In the genomic region with DNA sequence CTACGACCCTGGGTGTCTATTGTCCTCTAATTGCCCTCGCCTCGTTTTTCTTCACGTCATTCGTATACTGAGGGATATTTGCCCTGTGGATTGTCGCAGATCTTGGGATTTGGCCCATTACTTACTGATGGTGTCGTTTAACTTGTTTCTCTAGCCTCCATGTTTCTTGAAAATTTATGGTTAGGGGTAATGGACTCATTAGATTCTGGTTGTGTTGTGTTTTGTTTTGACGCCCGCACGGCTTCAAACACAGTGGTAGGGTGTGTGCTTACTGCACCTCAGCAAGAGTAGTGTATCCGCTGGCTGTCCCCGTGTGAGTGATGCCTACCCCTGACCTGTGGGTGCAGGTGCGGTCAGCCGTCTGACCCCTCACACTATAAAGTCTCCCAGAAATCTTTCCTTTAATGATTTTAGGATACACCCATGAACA, we compare ENCODE assay signal across 8 cellular contexts. TPM values are rescaled to one million over a fixed set of nuclear protein-coding genes. Genes with fewer than 3 reads are reported as not detected.
A peak's percentile ranks its signal among the peaks of the same experiment; 100 is the strongest.
DNase-seq lines count a peak whose midpoint lies in the region; ATAC-seq lines count a peak whose summit lies in the region.

No MANE protein-coding gene starts in this region.

- H3K27ac ChIP-seq in SK-N-MC, result no peak overlapping the region

- DNase-seq in activated CD8-positive, alpha-beta memory T cell treated with anti-CD3 and anti-CD28 coated beads for 24 hours, result peak; percentile 67
- DNase-seq in activated CD8-positive, alpha-beta memory T cell treated with anti-CD3 and anti-CD28 coated beads, Interleukin-2, amount 50 U/mL, for 4 hours, result no peak
- DNase-seq in SK-N-MC (ENCODE audit: low read depth, low spot score) (no peak), myocyte (ENCODE audit: low read depth) (peak; percentile 25), kidney glomerular epithelial cell (lab: John Stamatoyannopoulos, UW) (no peak), EL (no peak)
- peak; percentile 4 for DNase-seq in effector CD4-positive, alpha-beta T cell

- no peaks in the 10 kb centered on the region for H3K36me3 ChIP-seq in SK-N-MC (ENCODE audit: insufficient read depth, low read length)

- ATAC-seq in HG03280 (IDR thresholded peaks at IDR 0.05; ENCODE audit: unreplicated experiment), result no peak

- H3K9me3 ChIP-seq in SK-N-MC (ENCODE audit: low read depth, low read length), result no peaks in the 10 kb centered on the region

- peak overlapping the region; percentile 97 for H3K9ac ChIP-seq in SK-N-MC (ENCODE audit: insufficient read length)

- peak overlapping the region; percentile 91 for H3K4me3 ChIP-seq in SK-N-MC

RNA-seq across cellular contexts. Expression of gene RNU6-8, which starts 0.9 kb away (rescaled TPM):
- not detected in 2 replicates for total RNA-seq in myocyte
- polyA plus RNA-seq in myocyte (2012), result not detected

RNA-seq across cellular contexts. Expression of gene RNU6-7, which starts 2.1 kb away (rescaled TPM):
- not detected in 2 replicates for total RNA-seq in myocyte
- not detected for polyA plus RNA-seq in myocyte (2012)

Comparison
In these comparisons a context has a peak if more than half of its experiments do, and no peak if none do; other contexts are left out.
1. DNase-seq: peak in activated CD8-positive, alpha-beta memory T cell treated with anti-CD3 and anti-CD28 coated beads for 24 hours (single experiment), effector CD4-positive, alpha-beta T cell (single experiment) and myocyte (single experiment); none in activated CD8-positive, alpha-beta memory T cell treated with anti-CD3 and anti-CD28 coated beads, Interleukin-2, amount 50 U/mL, for 4 hours (single experiment), SK-N-MC (single experiment), kidney glomerular epithelial cell (single experiment) and EL (single experiment).